In genomic region chr7:116259156-116259555, GRCh38 we compare ENCODE assay signal across 16 cellular contexts. TPM values are rescaled to one million over a fixed set of nuclear protein-coding genes. Genes with fewer than 3 reads are reported as not detected.
A peak's percentile ranks its signal among the peaks of the same experiment; 100 is the strongest.
DNase-seq lines count a peak whose midpoint lies in the region; ATAC-seq and TF ChIP-seq lines count a peak whose summit lies in the region.
"Had no signal": no experiment of that assay in that cellular context is flagged by ENCODE, and none has a peak within 500 bp of the region (broad histone marks: within the 10 kb centered on the region; RNA-seq: fewer than 3 reads in every experiment).

No MANE protein-coding gene starts in this region.

- TF ChIP-seq CTCF in CD4-positive, alpha-beta T cell (IDR thresholded peaks at IDR 0.05) = no peak
- no peak for TF ChIP-seq CTCF in mammary epithelial cell (conservative IDR thresholded peaks at IDR 0.05 in 1 of 2, IDR thresholded peaks at IDR 0.05 in 1 of 2; ENCODE audit: extremely low read depth in 1 of 2, insufficient read depth in 1 of 2, low read depth in 1 of 2, low read length in 2 of 2)

- peak overlapping the region; percentile 35 for H3K4me2 ChIP-seq in mammary epithelial cell (ENCODE audit: insufficient read depth, low read depth, low read length)
- H3K4me2 ChIP-seq: hepatocyte had no signal

- peaks cover 17% of the 10 kb centered on the region for H3K36me3 ChIP-seq in mammary epithelial cell (ENCODE audit: insufficient read depth, low read length)
- H3K36me3 ChIP-seq: colonic mucosa had no signal

- no peaks in the 10 kb centered on the region for H3K27me3 ChIP-seq in CD4-positive, alpha-beta T cell (ENCODE audit: control insufficient read depth, insufficient read depth, low read length)
- no peaks in the 10 kb centered on the region for H3K27me3 ChIP-seq in mammary epithelial cell (ENCODE audit: insufficient read depth, low read length)
- H3K27me3 ChIP-seq: colonic mucosa, hepatocyte had no signal

- H2AFZ ChIP-seq in mammary epithelial cell (ENCODE audit: low read depth, low read length) = no peak overlapping the region
- H2AFZ ChIP-seq: hepatocyte had no signal

- H3K79me2 ChIP-seq in mammary epithelial cell (ENCODE audit: insufficient read depth, low read length) = no peaks in the 10 kb centered on the region
- H3K79me2 ChIP-seq: hepatocyte had no signal

- peaks cover 45% of the 10 kb centered on the region for H3K36me3 Mint-ChIP-seq in CD4-positive, alpha-beta T cell (ENCODE audit: low read depth)
- H3K36me3 Mint-ChIP-seq in naive thymus-derived CD8-positive, alpha-beta T cell = peaks cover 0 to 46% (median 11%) of the 10 kb centered on the region in 3 donors

- peak overlapping the region; percentile 61 for H3K27ac Mint-ChIP-seq in CD4-positive, alpha-beta T cell
- peak overlapping the region in 6 of 10 donors; percentile 3 to 82 (median 44) for H3K27ac Mint-ChIP-seq in naive thymus-derived CD8-positive, alpha-beta T cell
- H3K27ac Mint-ChIP-seq: activated B cell treated with CpG ODN at 0.5 μM for 24 hours; progenitor cell of endocrine pancreas; stimulated activated naive CD8-positive, alpha-beta T cell treated with anti-CD3 and anti-CD28 coated beads, Interleukin-15, amount 100 ng/mL, for 72 hours had no signal

- CTCF ChIA-PET in CD4-positive, alpha-beta T cell (lab: Charles Lee) = interaction anchor here (1.0 to 2.7 kb wide), 9 partner anchors 8 to 330 kb away, joined by 3 to 12 read pairs (median 5); partner anchors contain the start of gene TES
- CTCF ChIA-PET in mammary epithelial cell (lab: Charles Lee; ENCODE audit: low non-redundant PET) = interaction anchor here (0.6 to 1.3 kb wide), 4 partner anchors 75 to 395 kb away, joined by 3 to 5 read pairs (median 4); no protein-coding TSS in a partner anchor

- no peak overlapping the region for H3K4me3 ChIP-seq in mammary epithelial cell (replicated peaks in 1 of 3; ENCODE audit: insufficient read depth in 1 of 3, low read depth in 2 of 3, low read length in 3 of 3)
- H3K4me3 ChIP-seq: colonic mucosa, hepatocyte had no signal

- H3K27ac ChIP-seq in CD4-positive, alpha-beta T cell (ENCODE audit: low read depth, low read length) = no peak overlapping the region
- H3K27ac ChIP-seq in mammary epithelial cell (ENCODE audit: insufficient read depth, low read depth, low read length) = peak overlapping the region; percentile 95
- H3K27ac ChIP-seq: colonic mucosa, hepatocyte had no signal

- H4K20me1 ChIP-seq in mammary epithelial cell (ENCODE audit: insufficient read depth, low read length) = no peaks in the 10 kb centered on the region

- in situ Hi-C loops in mammary epithelial cell (cut with MboI; ENCODE audit: low sequenced_read_pairs in 2 of 2) = loop anchor here in 1 of 2 donors (5.0 kb wide), 1 partner anchor 268 kb away; the partner anchor contains the start of gene CAV1

- peak overlapping the region; percentile 53 for H3K9ac ChIP-seq in mammary epithelial cell (ENCODE audit: insufficient read depth, low read length)

- POLR2A ChIA-PET in CD4-positive, alpha-beta T cell (lab: Charles Lee) = interaction anchor here (0.6 to 1.2 kb wide), 2 partner anchors 21 to 143 kb away, joined by 3 read pairs; no protein-coding TSS in a partner anchor
- POLR2A ChIA-PET in naive thymus-derived CD8-positive, alpha-beta T cell (lab: Charles Lee) = no interaction called here

- WGBS in mammary epithelial cell (ENCODE audit: low coverage, missing lambda C conversion rate) = 63% methylated on average over 2 of the region's 2 CpGs

- H3K9me3 Mint-ChIP-seq in CD4-positive, alpha-beta T cell = no peaks in the 10 kb centered on the region
- no peaks in the 10 kb centered on the region for H3K9me3 Mint-ChIP-seq in naive thymus-derived CD8-positive, alpha-beta T cell
- H3K9me3 Mint-ChIP-seq: activated B cell treated with CpG ODN at 0.5 μM for 24 hours; stimulated activated naive CD8-positive, alpha-beta T cell treated with anti-CD3 and anti-CD28 coated beads, Interleukin-15, amount 100 ng/mL, for 72 hours had no signal

- H3K4me1 Mint-ChIP-seq in CD4-positive, alpha-beta T cell (ENCODE audit: low read depth) = peaks cover 18% of the 10 kb centered on the region
- peaks cover 7 to 17% (median 14%) of the 10 kb centered on the region in 4 donors for H3K4me1 Mint-ChIP-seq in naive thymus-derived CD8-positive, alpha-beta T cell

- peaks cover 27% of the 10 kb centered on the region for H3K4me1 ChIP-seq in mammary epithelial cell (ENCODE audit: insufficient read depth, low read length)
- H3K4me1 ChIP-seq: colonic mucosa had no signal

- intact Hi-C loops in CD4-positive, alpha-beta T cell (cut with DNase I, micrococcal nuclease) = loop anchor here (2.0 kb wide), 2 partner anchors 268 to 332 kb away; no protein-coding TSS in a partner anchor
- intact Hi-C loops in mammary epithelial cell (cut with micrococcal nuclease) = loop anchor here (1.0 to 5.0 kb wide), 3 partner anchors 96 to 548 kb away; partner anchors contain the start of gene MET

- no peak overlapping the region for H3K4me3 Mint-ChIP-seq in CD4-positive, alpha-beta T cell
- peak overlapping the region in 1 of 10 donors; percentile 38 for H3K4me3 Mint-ChIP-seq in naive thymus-derived CD8-positive, alpha-beta T cell
- H3K4me3 Mint-ChIP-seq: activated B cell treated with CpG ODN at 0.5 μM for 24 hours; stimulated activated naive CD8-positive, alpha-beta T cell treated with anti-CD3 and anti-CD28 coated beads, Interleukin-15, amount 100 ng/mL, for 72 hours had no signal

- H3K9me3 ChIP-seq in CD4-positive, alpha-beta T cell (ENCODE audit: control insufficient read depth, low read length) = no peaks in the 10 kb centered on the region
- no peaks in the 10 kb centered on the region for H3K9me3 ChIP-seq in mammary epithelial cell (replicated peaks; ENCODE audit: insufficient read depth, low read length)
- H3K9me3 ChIP-seq: colonic mucosa had no signal

- BruUV-seq in mammary epithelial cell (replicated peaks; lab: Mats Ljungman, UMichigan) = no TSS peak

- ATAC-seq in CD4-positive, alpha-beta T cell (ENCODE audit: poor library complexity) = no peak
- no peak for ATAC-seq in naive thymus-derived CD8-positive, alpha-beta T cell
- ATAC-seq in GM19328 (IDR thresholded peaks at IDR 0.05; ENCODE audit: unreplicated experiment) (no peak), GM21529 (IDR thresholded peaks at IDR 0.05; ENCODE audit: unreplicated experiment) (no peak)
- ATAC-seq: stimulated activated naive CD8-positive, alpha-beta T cell treated with anti-CD3 and anti-CD28 coated beads, Interleukin-15, amount 100 ng/mL, for 72 hours had no signal

- H3K27me3 Mint-ChIP-seq in CD4-positive, alpha-beta T cell = no peaks in the 10 kb centered on the region
- H3K27me3 Mint-ChIP-seq in naive thymus-derived CD8-positive, alpha-beta T cell = no peaks in the 10 kb centered on the region
- H3K27me3 Mint-ChIP-seq: activated B cell treated with CpG ODN at 0.5 μM for 24 hours; progenitor cell of endocrine pancreas; stimulated activated naive CD8-positive, alpha-beta T cell treated with anti-CD3 and anti-CD28 coated beads, Interleukin-15, amount 100 ng/mL, for 72 hours had no signal

- no peak for DNase-seq in CD4-positive, alpha-beta T cell
- DNase-seq in NCI-H226 (peak; percentile 46), mammary epithelial cell (no peak), SW 1271 (lab: John Stamatoyannopoulos, UW) (no peak), activated gamma-delta T cell (lab: John Stamatoyannopoulos, UW) (no peak)
- DNase-seq in naive thymus-derived CD8-positive, alpha-beta T cell = no peak
- DNase-seq: activated B cell treated with CpG ODN at 0.5 μM for 24 hours; activated effector memory CD4-positive, alpha-beta T cell treated with Interleukin-2 at 50 U/mL for 16 hours; NCI-H2029 treated with DMSO at 0.1 percent for 48 hours; NCI-H524 treated with DMSO at 0.1 percent for 48 hours had no signal

- dilution Hi-C loops in mammary epithelial cell (cut with HindIII; ENCODE audit: low sequenced_read_pairs) = loop anchor here (5.0 kb wide), 2 partner anchors 263 to 323 kb away; no protein-coding TSS in a partner anchor

RNA-seq across cellular contexts. Expression of gene TES, which starts 48.8 kb away (rescaled TPM):
- 100 to 1,000 TPM; 114 to 120 TPM for total RNA-seq in CD4-positive, alpha-beta T cell
- total RNA-seq in mammary epithelial cell = 100 to 1,000 TPM; 189 to 424 TPM
- 113 TPM for polyA plus RNA-seq in mammary epithelial cell
- polyA minus RNA-seq in mammary epithelial cell = 210 TPM
- total RNA-seq in naive thymus-derived CD8-positive, alpha-beta T cell = 100 to 1,000 TPM; 119 to 122 TPM
- polyA plus RNA-seq in naive thymus-derived CD8-positive, alpha-beta T cell = 100 to 1,000 TPM; 177 to 185 (median 181) TPM
